ENCODE assay signal across 26 cellular contexts in genomic region chr6:12849420-12850200, GRCh38.
A peak's percentile ranks its signal among the peaks of the same experiment; 100 is the strongest.
DNase-seq lines count a peak whose midpoint lies in the region; ATAC-seq and TF ChIP-seq lines count a peak whose summit lies in the region.
"Had no signal": no experiment of that assay in that cellular context is flagged by ENCODE, and none has a peak within 500 bp of the region (broad histone marks: within the 10 kb centered on the region; RNA-seq: fewer than 3 reads in every experiment).

No MANE protein-coding gene starts in this region.

- no peaks in the 10 kb centered on the region for H3K9me3 ChIP-seq in neural progenitor cell (ENCODE audit: low read depth)
- H3K9me3 ChIP-seq in breast epithelium = no peaks in the 10 kb centered on the region
- no peaks in the 10 kb centered on the region for H3K9me3 ChIP-seq in psoas muscle
- H3K9me3 ChIP-seq: ascending aorta, HAP-1, mucosa of descending colon, SJSA1 had no signal

- H3K27ac ChIP-seq in neural progenitor cell (no peak overlapping the region), breast epithelium (no peak overlapping the region), psoas muscle (no peak overlapping the region)
- H3K27ac ChIP-seq: ascending aorta, RWPE1, SJSA1, skin epidermis had no signal

- no peak overlapping the region for H3K27ac Mint-ChIP-seq in neural progenitor cell
- H3K27ac Mint-ChIP-seq in activated CD4-positive, alpha-beta memory T cell treated with anti-CD3 and anti-CD28 coated beads, Interleukin-2, amount 10 ng/mL, durations not matched to agents 7 days and 5 days = no peak overlapping the region
- H3K27ac Mint-ChIP-seq in naive thymus-derived CD8-positive, alpha-beta T cell = no peak overlapping the region
- H3K27ac Mint-ChIP-seq: natural killer cell treated with Interleukin-12 subunit alpha and Interleukin-12 subunit beta and Interleukin-15 and Interleukin-18, amount 100 ng/mL, for 72 hours; stimulated activated naive B cell treated with anti-CD40 and anti-IgM and Interleukin-4, amounts not matched to agents 10 μg/mL and 1 μg/mL and 100 μg/mL, for 72 hours had no signal

- H3K9ac ChIP-seq in neural progenitor cell = no peak overlapping the region

- intact Hi-C loops in breast epithelium (cut with DNase I; ENCODE audit: low total_unique reads) = no loop called here
- intact Hi-C loops in psoas muscle (cut with DNase I) = no loop called here

- H3K4me2 ChIP-seq in neural progenitor cell = no peak overlapping the region

- ATAC-seq in psoas muscle = no peak
- no peak for ATAC-seq in naive thymus-derived CD8-positive, alpha-beta T cell
- ATAC-seq: activated T-cell treated with anti-CD3 and anti-CD28 coated beads, Interleukin-2, amount 50 U/mL, for 4 hours; mucosa of descending colon; natural killer cell treated with Interleukin-12 subunit alpha and Interleukin-12 subunit beta and Interleukin-15 and Interleukin-18, amount 100 ng/mL, for 72 hours; stimulated activated naive B cell treated with anti-CD40 and anti-IgM and Interleukin-4, amounts not matched to agents 10 μg/mL and 1 μg/mL and 100 μg/mL, for 72 hours had no signal

- H3K9me3 Mint-ChIP-seq in neural progenitor cell = no peaks in the 10 kb centered on the region
- H3K9me3 Mint-ChIP-seq in activated CD4-positive, alpha-beta memory T cell treated with anti-CD3 and anti-CD28 coated beads, Interleukin-2, amount 10 ng/mL, durations not matched to agents 7 days and 5 days = no peaks in the 10 kb centered on the region
- H3K9me3 Mint-ChIP-seq in naive thymus-derived CD8-positive, alpha-beta T cell = peaks cover 0 to 4% (median 0%) of the 10 kb centered on the region in 9 donors
- H3K9me3 Mint-ChIP-seq: activated T-cell treated with anti-CD3 and anti-CD28 coated beads, Interleukin-2, amount 50 U/mL, for 4 hours; natural killer cell treated with Interleukin-12 subunit alpha and Interleukin-12 subunit beta and Interleukin-15 and Interleukin-18, amount 100 ng/mL, for 72 hours had no signal

- H3K4me3 Mint-ChIP-seq in neural progenitor cell = no peak overlapping the region
- H3K4me3 Mint-ChIP-seq in activated CD4-positive, alpha-beta memory T cell treated with anti-CD3 and anti-CD28 coated beads, Interleukin-2, amount 10 ng/mL, durations not matched to agents 7 days and 5 days = no peak overlapping the region
- no peak overlapping the region for H3K4me3 Mint-ChIP-seq in naive thymus-derived CD8-positive, alpha-beta T cell
- H3K4me3 Mint-ChIP-seq: activated T-cell treated with anti-CD3 and anti-CD28 coated beads, Interleukin-2, amount 50 U/mL, for 4 hours; natural killer cell treated with Interleukin-12 subunit alpha and Interleukin-12 subunit beta and Interleukin-15 and Interleukin-18, amount 100 ng/mL, for 72 hours; stimulated activated naive B cell treated with anti-CD40 and anti-IgM and Interleukin-4, amounts not matched to agents 10 μg/mL and 1 μg/mL and 100 μg/mL, for 72 hours had no signal

- H3K4me3 ChIP-seq in neural progenitor cell = no peak overlapping the region
- no peak overlapping the region for H3K4me3 ChIP-seq in breast epithelium
- H3K4me3 ChIP-seq in psoas muscle = no peak overlapping the region
- H3K4me3 ChIP-seq: ascending aorta, HAP-1, mucosa of descending colon, SJSA1, skin epidermis had no signal

- POLR2A ChIA-PET in activated CD4-positive, alpha-beta memory T cell treated with anti-CD3 and anti-CD28 coated beads, Interleukin-2, amount 10 ng/mL, durations not matched to agents 7 days and 5 days (lab: Charles Lee) = no interaction called here
- POLR2A ChIA-PET in naive thymus-derived CD8-positive, alpha-beta T cell (lab: Charles Lee) = no interaction called here

- no peaks in the 10 kb centered on the region for H4K20me1 ChIP-seq in neural progenitor cell (ENCODE audit: low read depth)

- H3K36me3 Mint-ChIP-seq in neural progenitor cell = no peaks in the 10 kb centered on the region
- no peaks in the 10 kb centered on the region for H3K36me3 Mint-ChIP-seq in activated CD4-positive, alpha-beta memory T cell treated with anti-CD3 and anti-CD28 coated beads, Interleukin-2, amount 10 ng/mL, durations not matched to agents 7 days and 5 days (ENCODE audit: low read depth)
- no peaks in the 10 kb centered on the region for H3K36me3 Mint-ChIP-seq in naive thymus-derived CD8-positive, alpha-beta T cell
- H3K36me3 Mint-ChIP-seq: natural killer cell treated with Interleukin-12 subunit alpha and Interleukin-12 subunit beta and Interleukin-15 and Interleukin-18, amount 100 ng/mL, for 72 hours; stimulated activated naive B cell treated with anti-CD40 and anti-IgM and Interleukin-4, amounts not matched to agents 10 μg/mL and 1 μg/mL and 100 μg/mL, for 72 hours had no signal

- TF ChIP-seq CTCF in neural progenitor cell (IDR thresholded peaks at IDR 0.05) (no peak), breast epithelium (IDR thresholded peaks at IDR 0.05) (no peak), psoas muscle (IDR thresholded peaks at IDR 0.05) (no peak)

- H3K27me3 ChIP-seq in neural progenitor cell (no peaks in the 10 kb centered on the region), breast epithelium (peaks cover 0 to 9% of the 10 kb centered on the region in 2 donors), psoas muscle (ENCODE audit: insufficient read depth in 3 of 3, low read length in 2 of 3) (peaks cover 0 to 2% (median 0%) of the 10 kb centered on the region in 3 donors)
- H3K27me3 ChIP-seq: ascending aorta had no signal

- DNase-seq in GM03348 (ENCODE audit: low spot score) (peak; percentile 18), NCI-H226 (peak; percentile 13), cerebellum (ENCODE audit: low spot score) (peak; percentile 12), neural progenitor cell (ENCODE audit: low spot score) (no peak), breast epithelium (ENCODE audit: low spot score in 2 of 2) (no peak), psoas muscle (no peak)
- DNase-seq in activated CD4-positive, alpha-beta memory T cell treated with anti-CD3 and anti-CD28 coated beads, Interleukin-2, amount 10 ng/mL, durations not matched to agents 7 days and 5 days = no peak
- DNase-seq in naive thymus-derived CD8-positive, alpha-beta T cell = no peak
- DNase-seq: activated CD4-positive, alpha-beta T cell treated with anti-CD3 and anti-CD28 coated beads, Interleukin-2, amount 50 U/mL, for 1 hour; activated CD4-positive, CD25-positive, alpha-beta regulatory T cell; activated gamma-delta T cell; activated T-cell treated with anti-CD3 and anti-CD28 coated beads, Interleukin-2, amount 50 U/mL, for 4 hours; cerebellar nuclear complex; hypothalamus; Karpas-422; mammary epithelial cell; mucosa of descending colon; NCI-H446 treated with DMSO at 0.1 percent for 48 hours; stimulated activated naive B cell treated with anti-CD40 and anti-IgM and Interleukin-4, amounts not matched to agents 10 μg/mL and 1 μg/mL and 100 μg/mL, for 72 hours; T1000 had no signal

- no peaks in the 10 kb centered on the region for H3K27me3 Mint-ChIP-seq in neural progenitor cell (ENCODE audit: insufficient read depth, low read depth)
- no peaks in the 10 kb centered on the region for H3K27me3 Mint-ChIP-seq in activated CD4-positive, alpha-beta memory T cell treated with anti-CD3 and anti-CD28 coated beads, Interleukin-2, amount 10 ng/mL, durations not matched to agents 7 days and 5 days
- H3K27me3 Mint-ChIP-seq in naive thymus-derived CD8-positive, alpha-beta T cell = peaks cover 4 to 16% (median 13%) of the 10 kb centered on the region in 5 donors

- CTCF ChIA-PET in activated CD4-positive, alpha-beta memory T cell treated with anti-CD3 and anti-CD28 coated beads, Interleukin-2, amount 10 ng/mL, durations not matched to agents 7 days and 5 days (lab: Charles Lee) = no interaction called here

- no peaks in the 10 kb centered on the region for H3K79me2 ChIP-seq in neural progenitor cell (ENCODE audit: low read depth)

- WGBS in psoas muscle, 3 donors = 66 to 75% (median 71%) methylated on average over 5 of the region's 5 CpGs

- H3K36me3 ChIP-seq in neural progenitor cell (no peaks in the 10 kb centered on the region), breast epithelium (no peaks in the 10 kb centered on the region), psoas muscle (ENCODE audit: insufficient read depth in 1 of 2, low read depth in 1 of 2) (no peaks in the 10 kb centered on the region)
- H3K36me3 ChIP-seq: ascending aorta, HAP-1, SJSA1 had no signal

- peaks cover 14% of the 10 kb centered on the region for H3K4me1 Mint-ChIP-seq in neural progenitor cell
- H3K4me1 Mint-ChIP-seq in activated CD4-positive, alpha-beta memory T cell treated with anti-CD3 and anti-CD28 coated beads, Interleukin-2, amount 10 ng/mL, durations not matched to agents 7 days and 5 days = no peaks in the 10 kb centered on the region
- no peaks in the 10 kb centered on the region for H3K4me1 Mint-ChIP-seq in naive thymus-derived CD8-positive, alpha-beta T cell
- H3K4me1 Mint-ChIP-seq: stimulated activated naive B cell treated with anti-CD40 and anti-IgM and Interleukin-4, amounts not matched to agents 10 μg/mL and 1 μg/mL and 100 μg/mL, for 72 hours had no signal

- TF ChIP-seq POLR2A in breast epithelium (IDR thresholded peaks at IDR 0.05) = no peak

- H3K4me1 ChIP-seq in neural progenitor cell = peaks cover 25% of the 10 kb centered on the region
- no peaks in the 10 kb centered on the region for H3K4me1 ChIP-seq in breast epithelium
- no peaks in the 10 kb centered on the region for H3K4me1 ChIP-seq in psoas muscle
- H3K4me1 ChIP-seq: ascending aorta, HAP-1, SJSA1 had no signal

- peaks cover 4% of the 10 kb centered on the region for H3F3A ChIP-seq in neural progenitor cell (ENCODE audit: low read depth)

- H2AFZ ChIP-seq in neural progenitor cell (replicated peaks) = peak overlapping the region; percentile 12

Comparison
In these comparisons a context has a peak if more than half of its experiments do, and no peak if none do; other contexts are left out.
1. DNase-seq: peak in GM03348 (single experiment), NCI-H226 (single experiment) and cerebellum (single experiment); none in neural progenitor cell (single experiment), breast epithelium (0 of 2), psoas muscle (0 of 2), activated CD4-positive, alpha-beta memory T cell treated with anti-CD3 and anti-CD28 coated beads, Interleukin-2, amount 10 ng/mL, durations not matched to agents 7 days and 5 days (single experiment) and naive thymus-derived CD8-positive, alpha-beta T cell (0 of 10).